In genomic region chr9:35102769-35103659, GRCh38 we compare ENCODE assay signal across 8 cellular contexts. TPM values are rescaled to one million over a fixed set of nuclear protein-coding genes. Genes with fewer than 3 reads are reported as not detected.
DNase-seq lines count a peak whose midpoint lies in the region; ATAC-seq and TF ChIP-seq lines count a peak whose summit lies in the region.

Gene STOML2 (minus strand): TSS chr9:35103131. CDS start chr9:35103094, 37 bp downstream.

- peaks cover 26 to 27% of the 10 kb centered on the region in 2 donors for H3K4me1 Mint-ChIP-seq in effector memory CD8-positive, alpha-beta T cell (ENCODE audit: low read depth in 2 of 2)

- peak within 1 kb of the TSS; percentile 87 to 90 for H3K4me3 Mint-ChIP-seq in effector memory CD8-positive, alpha-beta T cell

- POLR2A ChIA-PET in activated CD8-positive, alpha-beta memory T cell treated with anti-CD3 and anti-CD28 coated beads for 36 hours (lab: Charles Lee) = interaction anchor here (0.6 to 3.6 kb wide), 4 partner anchors 9 to 32 kb away, joined by 3 to 23 read pairs (median 12); partner anchors contain the start of gene FANCG

- H3K27ac Mint-ChIP-seq in effector memory CD8-positive, alpha-beta T cell = peak within 1 kb of the TSS; percentile 96 to 98

- peak; percentile 97 for ATAC-seq in effector memory CD8-positive, alpha-beta T cell (replicated peaks)

- no peaks in the 10 kb centered on the region for H3K27me3 Mint-ChIP-seq in effector memory CD8-positive, alpha-beta T cell

- TF ChIP-seq CTCF in GM20000 (IDR thresholded peaks at IDR 0.05; ENCODE audit: extremely low read depth, missing control alignments) = no peak

- DNase-seq in CMK (ENCODE audit: low read depth) (peak; percentile 93), GM20000 (ENCODE audit: low spot score) (peak; percentile 95), HT-29 (ENCODE audit: low spot score) (peak; percentile 94), NOMO-1 (lab: John Stamatoyannopoulos, UW; ENCODE audit: unreplicated experiment in 2 of 2) (peak; percentile 96 to 98), medulla oblongata (ENCODE audit: extremely low spot score) (peak; percentile 98)
- DNase-seq in effector memory CD8-positive, alpha-beta T cell = peak; percentile 87 to 90 (median 90)
- DNase-seq in stimulated activated CD8-positive, alpha-beta memory T cell treated with anti-CD3 and anti-CD28 coated beads, Interleukin-12 subunit alpha, Interleukin-12 subunit beta, amount 100 ng/mL, for 1 hour (ENCODE audit: low read depth) = peak; percentile 87

- CTCF ChIA-PET in activated CD8-positive, alpha-beta memory T cell treated with anti-CD3 and anti-CD28 coated beads for 36 hours (lab: Charles Lee) = interaction anchor here (1.0 to 2.3 kb wide), 8 partner anchors 9 to 514 kb away, joined by 3 to 10 read pairs (median 4); partner anchors contain the start of gene FANCG

- H3K36me3 Mint-ChIP-seq in effector memory CD8-positive, alpha-beta T cell (ENCODE audit: insufficient read depth) = peaks cover 39% of the 10 kb centered on the region

- no peaks in the 10 kb centered on the region for H3K9me3 Mint-ChIP-seq in effector memory CD8-positive, alpha-beta T cell

RNA-seq across cellular contexts. Expression of gene STOML2, which starts in this region (rescaled TPM):
- total RNA-seq in HT-29 (2014; rRNA removed; shearing (Covaris generic)) = 252 and 264 TPM in 2 replicates
- 100 to 1,000 TPM; 276 to 284 TPM for total RNA-seq in activated CD8-positive, alpha-beta memory T cell treated with anti-CD3 and anti-CD28 coated beads for 36 hours

Comparison
In these comparisons a context has a peak if more than half of its experiments do, and no peak if none do; other contexts are left out.
1. Peak in every context shown above with its lines: DNase-seq and ATAC-seq.